Comparison of ENCODE assay signal across 9 cellular contexts in genomic region chr19:13195678-13196077, GRCh38. TPM values are rescaled to one million over a fixed set of nuclear protein-coding genes. Genes with fewer than 3 reads are reported as not detected.
DNase-seq lines count a peak whose midpoint lies in the region; ATAC-seq and TF ChIP-seq lines count a peak whose summit lies in the region.
"Had no signal": no experiment of that assay in that cellular context is flagged by ENCODE, and none has a peak within 500 bp of the region (broad histone marks: within the 10 kb centered on the region; RNA-seq: fewer than 3 reads in every experiment).

No MANE protein-coding gene starts in this region.

- TF ChIP-seq CTCF in upper lobe of left lung (IDR thresholded peaks at IDR 0.05): peak in 1 of 6 experiments; percentile 7
- TF ChIP-seq CTCF in right atrium auricular region (IDR thresholded peaks at IDR 0.05): no peak

- no peaks in the 10 kb centered on the region for H3K36me3 ChIP-seq in upper lobe of left lung
- no peaks in the 10 kb centered on the region for H3K36me3 ChIP-seq in right atrium auricular region
- H3K36me3 ChIP-seq: BLaER1 had no signal

- H3K4me3 ChIP-seq in upper lobe of left lung (no peak overlapping the region), right atrium auricular region (no peak overlapping the region)
- H3K4me3 ChIP-seq: BLaER1 had no signal

- no peak overlapping the region for H3K4me3 Mint-ChIP-seq in activated CD4-positive, alpha-beta memory T cell treated with anti-CD3 and anti-CD28 coated beads for 36 hours

- H3K4me1 Mint-ChIP-seq in activated CD4-positive, alpha-beta memory T cell treated with anti-CD3 and anti-CD28 coated beads for 36 hours (ENCODE audit: low read depth): peaks cover 26% of the 10 kb centered on the region

- H3K27ac ChIP-seq in upper lobe of left lung (no peak overlapping the region), right atrium auricular region (no peak overlapping the region)
- H3K27ac ChIP-seq: BLaER1 had no signal

- POLR2A ChIA-PET in activated CD4-positive, alpha-beta memory T cell treated with anti-CD3 and anti-CD28 coated beads for 36 hours (lab: Charles Lee): interaction anchor here (0.7 to 1.3 kb wide), 3 partner anchors 43 to 68 kb away, joined by 3 to 7 read pairs (median 5); partner anchors contain the start of genes IER2 and STX10

- intact Hi-C loops in activated CD4-positive, alpha-beta memory T cell treated with anti-CD3 and anti-CD28 coated beads for 36 hours (cut with micrococcal nuclease): loop anchor here (1.0 to 10.0 kb wide), 4 partner anchors 13 to 389 kb away; no protein-coding TSS in a partner anchor

- H3K4me1 ChIP-seq in upper lobe of left lung (peaks cover 0 to 16% (median 5%) of the 10 kb centered on the region in 4 donors), right atrium auricular region (no peaks in the 10 kb centered on the region)

- ATAC-seq in upper lobe of left lung (ENCODE audit: low FRiP score in 2 of 2) (peak; percentile 36 to 63), HG03521 (IDR thresholded peaks at IDR 0.05; ENCODE audit: unreplicated experiment) (no peak)

- peak; percentile 16 to 39 (median 29) for DNase-seq in activated CD4-positive, CD25-positive, alpha-beta regulatory T cell (lab: John Stamatoyannopoulos, UW)
- DNase-seq in activated CD4-positive, CD25-positive, alpha-beta regulatory T cell treated with anti-CD3 and anti-CD28 coated beads, Interleukin-2, amount 50 U/mL, for 72 hours: no peak
- peak; percentile 78 for DNase-seq in activated CD4-positive, alpha-beta memory T cell treated with anti-CD3 and anti-CD28 coated beads for 36 hours
- peak; percentile 74 for DNase-seq in left kidney (ENCODE audit: low read depth, low spot score)
- peak in 1 of 2 donors; percentile 68 for DNase-seq in upper lobe of left lung
- no peak for DNase-seq in GOT3 (lab: John Stamatoyannopoulos, UW)
- DNase-seq in right atrium auricular region (ENCODE audit: low spot score): no peak

- no peaks in the 10 kb centered on the region for H3K9me3 Mint-ChIP-seq in activated CD4-positive, alpha-beta memory T cell treated with anti-CD3 and anti-CD28 coated beads for 36 hours

- no peak for TF ChIP-seq EP300 in upper lobe of left lung (IDR thresholded peaks at IDR 0.05)

- H3K9me3 ChIP-seq in upper lobe of left lung (no peaks in the 10 kb centered on the region), right atrium auricular region (no peaks in the 10 kb centered on the region)
- H3K9me3 ChIP-seq: BLaER1 had no signal

- peak overlapping the region; percentile 49 for H3K27ac Mint-ChIP-seq in activated CD4-positive, alpha-beta memory T cell treated with anti-CD3 and anti-CD28 coated beads for 36 hours

- H3K27me3 ChIP-seq in upper lobe of left lung: no peaks in the 10 kb centered on the region
- H3K27me3 ChIP-seq in right atrium auricular region: no peaks in the 10 kb centered on the region
- H3K27me3 ChIP-seq: BLaER1 had no signal

- H3K27me3 Mint-ChIP-seq in activated CD4-positive, alpha-beta memory T cell treated with anti-CD3 and anti-CD28 coated beads for 36 hours: no peaks in the 10 kb centered on the region

- 66 to 82% methylated on average over 11 of the region's 11 CpGs for WGBS in upper lobe of left lung, 2 donors

- no peaks in the 10 kb centered on the region for H3K36me3 Mint-ChIP-seq in activated CD4-positive, alpha-beta memory T cell treated with anti-CD3 and anti-CD28 coated beads for 36 hours

- TF ChIP-seq POLR2A in upper lobe of left lung (IDR thresholded peaks at IDR 0.05): no peak

- CTCF ChIA-PET in activated CD4-positive, alpha-beta memory T cell treated with anti-CD3 and anti-CD28 coated beads for 36 hours (lab: Charles Lee): interaction anchor here (0.8 to 3.7 kb wide), 41 partner anchors 9 to 394 kb away, joined by 3 to 71 read pairs (median 5); partner anchors contain the start of genes IER2, NACC1 and STX10

RNA-seq across cellular contexts. Expression of gene IER2, which starts 45.5 kb away (rescaled TPM):
- total RNA-seq in activated CD4-positive, alpha-beta memory T cell treated with anti-CD3 and anti-CD28 coated beads for 36 hours: 100 to 1,000 TPM; 129 to 137 TPM
- total RNA-seq in upper lobe of left lung (100 to 1,000 TPM in 4 of 6 donors, 10 to 100 TPM in 2; 94.3 to 246 (median 129) TPM), right atrium auricular region (100 to 1,000 TPM in 1 of 2 donors, 10 to 100 TPM in 1; 35.4 to 139 TPM)

RNA-seq across cellular contexts. Expression of gene STX10, which starts 45.5 kb away (rescaled TPM):
- total RNA-seq in activated CD4-positive, alpha-beta memory T cell treated with anti-CD3 and anti-CD28 coated beads for 36 hours: 10 to 100 TPM; 65.5 to 66.3 TPM
- total RNA-seq in upper lobe of left lung (100 to 1,000 TPM in 4 of 6 donors, 10 to 100 TPM in 2; 80.0 to 348 (median 107) TPM), right atrium auricular region (10 to 100 TPM; 33.1 to 39.2 TPM)

Comparison
In these comparisons a context has a peak if more than half of its experiments do, and no peak if none do; other contexts are left out.
1. DNase-seq: peak in activated CD4-positive, CD25-positive, alpha-beta regulatory T cell (4 of 4), activated CD4-positive, alpha-beta memory T cell treated with anti-CD3 and anti-CD28 coated beads for 36 hours (single experiment) and left kidney (single experiment); none in activated CD4-positive, CD25-positive, alpha-beta regulatory T cell treated with anti-CD3 and anti-CD28 coated beads, Interleukin-2, amount 50 U/mL, for 72 hours (single experiment), GOT3 (single experiment) and right atrium auricular region (single experiment).